In the genomic region with DNA sequence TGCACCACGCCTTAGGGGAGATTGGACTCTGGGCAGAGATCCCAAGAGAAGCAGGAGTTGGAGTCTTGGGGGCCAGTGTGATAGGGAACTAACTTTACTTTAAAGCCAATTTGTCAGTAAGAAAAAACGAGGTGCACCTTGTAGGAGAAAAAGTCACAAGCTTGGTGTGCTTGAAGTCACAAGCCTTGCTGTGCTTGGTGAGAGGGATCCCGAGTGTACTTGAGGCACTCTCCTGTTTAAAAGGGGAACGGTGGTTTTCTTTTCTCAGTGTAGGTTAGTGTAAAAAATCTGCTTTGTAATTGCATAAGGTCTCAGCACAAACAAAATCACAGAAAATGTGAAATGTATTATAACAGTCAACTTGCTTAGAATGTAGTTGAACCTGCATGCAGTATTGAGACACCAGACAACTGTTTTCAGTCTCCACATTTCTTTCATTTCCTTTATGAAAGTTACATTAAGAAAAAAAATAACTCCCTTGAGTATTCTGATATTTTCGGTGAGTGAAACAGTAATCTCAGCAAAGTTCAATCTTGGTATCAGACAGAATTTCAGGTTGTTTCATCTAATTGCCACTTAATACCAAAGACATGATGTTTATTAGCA, we compare ENCODE assay signal across 13 cellular contexts.
A peak's percentile ranks its signal among the peaks of the same experiment; 100 is the strongest.
DNase-seq lines count a peak whose midpoint lies in the region; ATAC-seq and TF ChIP-seq lines count a peak whose summit lies in the region.
"Had no signal": no experiment of that assay in that cellular context is flagged by ENCODE, and none has a peak within 500 bp of the region (broad histone marks: within the 10 kb centered on the region; RNA-seq: fewer than 3 reads in every experiment).

No MANE protein-coding gene starts in this region.

- H3K9me3 Mint-ChIP-seq in activated naive CD8-positive, alpha-beta T cell (ENCODE audit: low read depth), result no peaks in the 10 kb centered on the region

- TF ChIP-seq CTCF in GM13976 (IDR thresholded peaks at IDR 0.05; ENCODE audit: borderline replicate concordance, control extremely low read depth, extremely low read depth, insufficient read depth, missing control alignments) (no peak), omental fat pad (IDR thresholded peaks at IDR 0.05) (no peak)

- H3K27ac Mint-ChIP-seq in activated naive CD8-positive, alpha-beta T cell, result peak overlapping the region; percentile 29

- H3K4me1 Mint-ChIP-seq in activated naive CD8-positive, alpha-beta T cell (ENCODE audit: low read depth), result peaks cover 32% of the 10 kb centered on the region

- ATAC-seq in GM19455 (IDR thresholded peaks at IDR 0.05; ENCODE audit: unreplicated experiment) (peak; percentile 65), HG03066 (IDR thresholded peaks at IDR 0.05; ENCODE audit: low read depth, unreplicated experiment) (peak; percentile 67), omental fat pad (ENCODE audit: low FRiP score) (no peak)

- H3K4me3 Mint-ChIP-seq in activated naive CD8-positive, alpha-beta T cell, result peak overlapping the region; percentile 81

- H3K36me3 Mint-ChIP-seq in activated naive CD8-positive, alpha-beta T cell, result no peaks in the 10 kb centered on the region

- H3K27me3 Mint-ChIP-seq in activated naive CD8-positive, alpha-beta T cell, result no peaks in the 10 kb centered on the region

- in situ Hi-C loops in GM13976 (cut with MboI; ENCODE audit: low sequenced_read_pairs, unreplicated experiment), result no loop called here

- DNase-seq in GM13976 (ENCODE audit: low spot score) (peak; percentile 71), omental fat pad (ENCODE audit: low spot score) (no peak), NCI-H526 treated with DMSO at 0.1 percent for 48 hours (lab: John Stamatoyannopoulos, UW) (no peak), NCI-H2107 treated with DMSO at 0.1 percent for 48 hours (lab: John Stamatoyannopoulos, UW; ENCODE audit: unreplicated experiment) (no peak)
- DNase-seq in effector CD4-positive, alpha-beta T cell, result no peak
- DNase-seq: activated CD4-positive, alpha-beta T cell treated with anti-CD3 and anti-CD28 coated beads for 1 hour; Calu3; NCI-H1105; Peyer's patch; small intestine had no signal
